Comparison of ENCODE assay signal across 8 cellular contexts in the genomic region with DNA sequence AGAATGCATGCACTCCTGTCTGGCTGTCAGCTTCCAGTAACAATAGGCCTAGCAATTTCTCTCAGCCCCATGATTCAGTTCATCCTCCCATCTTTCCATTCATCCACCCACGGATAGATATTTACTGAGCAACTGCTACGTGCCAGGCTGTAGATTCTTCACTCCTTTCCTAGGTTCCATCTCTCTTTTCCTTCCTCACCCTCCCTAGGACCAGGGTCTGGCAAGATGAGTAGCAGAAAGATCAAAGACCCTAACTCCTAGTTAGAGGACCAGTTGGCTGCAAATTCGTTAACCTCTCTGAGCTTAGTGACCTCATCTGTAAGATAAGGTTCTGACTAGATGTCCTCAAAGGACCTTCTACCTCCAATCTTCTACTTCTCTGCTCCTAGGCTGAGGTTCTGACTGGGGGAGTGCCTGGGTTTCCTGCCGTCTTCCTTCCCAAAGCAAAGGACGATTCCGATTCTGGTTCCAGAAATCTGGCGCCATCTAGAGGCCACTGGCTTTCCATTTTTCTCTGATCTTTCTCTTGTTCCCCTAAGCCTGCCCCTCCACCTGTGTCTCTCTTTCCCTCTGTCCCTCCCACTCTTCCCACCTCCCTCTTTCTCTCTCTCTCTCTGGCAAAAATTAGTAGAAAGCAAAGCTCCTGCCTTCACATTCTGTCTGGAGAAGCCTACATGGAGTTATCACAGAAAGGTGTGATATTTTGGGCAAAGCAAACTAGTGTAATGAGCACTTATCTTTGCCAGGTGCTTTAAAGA. TPM values are rescaled to one million over a fixed set of nuclear protein-coding genes. Genes with fewer than 3 reads are reported as not detected.
DNase-seq lines count a peak whose midpoint lies in the region; ATAC-seq and TF ChIP-seq lines count a peak whose summit lies in the region.

No MANE protein-coding gene starts in this region.

- H3K36me3 Mint-ChIP-seq in activated CD4-positive, alpha-beta T cell treated with anti-CD3 and anti-CD28 coated beads for 36 hours (ENCODE audit: low read depth), result no peaks in the 10 kb centered on the region

- TF ChIP-seq CTCF in AG04449 (IDR thresholded peaks at IDR 0.05; ENCODE audit: insufficient read depth, low read length, missing control alignments), result peak; percentile 74
- TF ChIP-seq CTCF in left lung (IDR thresholded peaks at IDR 0.05), result peak; percentile 53 to 64

- peaks cover 6% of the 10 kb centered on the region for H3K4me1 Mint-ChIP-seq in activated CD4-positive, alpha-beta T cell treated with anti-CD3 and anti-CD28 coated beads for 36 hours

- intact Hi-C loops in activated CD4-positive, alpha-beta T cell treated with anti-CD3 and anti-CD28 coated beads for 36 hours (cut with DNase I, micrococcal nuclease), result loop anchor here (1.0 to 2.0 kb wide), 6 partner anchors 140 to 298 kb away; no protein-coding TSS in a partner anchor
- intact Hi-C loops in left lung (cut with DNase I), result loop anchor here in 1 of 2 donors (5.0 to 10.0 kb wide), 2 partner anchors 207 to 294 kb away; no protein-coding TSS in a partner anchor

- no peaks in the 10 kb centered on the region for H3K27me3 ChIP-seq in left lung

- peak; percentile 71 for ATAC-seq in activated CD4-positive, alpha-beta T cell treated with anti-CD3 and anti-CD28 coated beads for 36 hours
- ATAC-seq in left lung (peak; percentile 75), GM21576 (IDR thresholded peaks at IDR 0.05; ENCODE audit: unreplicated experiment) (no peak)

- peak overlapping the region; percentile 38 for H3K27ac Mint-ChIP-seq in activated CD4-positive, alpha-beta T cell treated with anti-CD3 and anti-CD28 coated beads for 36 hours

- no peaks in the 10 kb centered on the region for H3K36me3 ChIP-seq in left lung

- H3K9me3 Mint-ChIP-seq in activated CD4-positive, alpha-beta T cell treated with anti-CD3 and anti-CD28 coated beads for 36 hours (ENCODE audit: low read depth), result no peaks in the 10 kb centered on the region

- H3K4me3 ChIP-seq in AG04449 (ENCODE audit: low read depth, low read length) (no peak overlapping the region), left lung (no peak overlapping the region)

- no peaks in the 10 kb centered on the region for H3K27me3 Mint-ChIP-seq in activated CD4-positive, alpha-beta T cell treated with anti-CD3 and anti-CD28 coated beads for 36 hours

- H3K9me3 ChIP-seq in left lung, result no peaks in the 10 kb centered on the region

- CTCF ChIA-PET in AG04449 (lab: Yijun Ruan, JAX), result interaction anchor here (0.5 to 12.7 kb wide), 47 partner anchors 9 to 537 kb away, joined by 3 to 496 read pairs (median 4); a partner anchor contains a TSS
- CTCF ChIA-PET in activated CD4-positive, alpha-beta T cell treated with anti-CD3 and anti-CD28 coated beads for 36 hours (lab: Charles Lee), result interaction anchor here (0.6 to 6.9 kb wide), 15 partner anchors 9 to 517 kb away, joined by 3 to 65 read pairs (median 4); no protein-coding TSS in a partner anchor

- no peak overlapping the region for H3K27ac ChIP-seq in left lung

- H3K4me3 Mint-ChIP-seq in activated CD4-positive, alpha-beta T cell treated with anti-CD3 and anti-CD28 coated beads for 36 hours, result no peak overlapping the region

- H3K4me1 ChIP-seq in left lung, result peaks cover 0 to 3% of the 10 kb centered on the region in 2 donors

- DNase-seq in AG04449 (ENCODE audit: low read depth, low spot score) (peak; percentile 16), GM19238 (ENCODE audit: insufficient read length, low spot score) (peak; percentile 58), NCI-H446 (lab: John Stamatoyannopoulos, UW) (peak; percentile 41 to 63), cerebellum (ENCODE audit: low spot score) (peak; percentile 76), left lung (peak in 1 of 2 donors; percentile 52)
- DNase-seq in activated CD4-positive, alpha-beta T cell treated with anti-CD3 and anti-CD28 coated beads for 36 hours, result peak; percentile 81
- DNase-seq in stimulated activated CD4-positive, alpha-beta T cell treated with anti-CD3 and anti-CD28 coated beads, TNF-alpha, amount 100 ng/mL, for 24 hours (ENCODE audit: low read depth in 3 of 3), result peak; percentile 46 to 64 (median 55)

- POLR2A ChIA-PET in AG04449 (lab: Yijun Ruan, JAX), result no interaction called here
- POLR2A ChIA-PET in activated CD4-positive, alpha-beta T cell treated with anti-CD3 and anti-CD28 coated beads for 36 hours (lab: Charles Lee), result no interaction called here

RNA-seq across cellular contexts. Expression of a gene that starts 26.2 kb away (rescaled TPM):
- total RNA-seq in activated CD4-positive, alpha-beta T cell treated with anti-CD3 and anti-CD28 coated beads for 36 hours, result not detected
- total RNA-seq in cerebellum (not detected), left lung (not detected)

RNA-seq across cellular contexts. Expression of a gene that starts 56.8 kb away (rescaled TPM):
- total RNA-seq in activated CD4-positive, alpha-beta T cell treated with anti-CD3 and anti-CD28 coated beads for 36 hours, result 10 to 100 TPM; 33.7 to 48.7 TPM
- total RNA-seq in cerebellum, result 47.5 TPM
- total RNA-seq in left lung, result 10 to 100 TPM; 53.8 to 60.6 TPM
